1 cellular context compared by ENCODE assay signal in genomic region chr6:122755901-122756300, GRCh38.
TF ChIP-seq lines count a peak whose summit lies in the region.

No MANE protein-coding gene starts in this region.

TF ChIP-seq in HepG2, 621 proteins besides CTCF, POLR2A, EP300 and RAD21:
- TF ChIP-seq ZNF34 (CRISPR knock-in tag; IDR thresholded peaks at IDR 0.05; ENCODE audit: borderline replicate concordance): no peak
- TF ChIP-seq FOXA3 (CRISPR knock-in tag; IDR thresholded peaks at IDR 0.05): peak; percentile 15; the same call in 1 of the 2 replicates
- peak; percentile 34; the same call in 1 of the 2 replicates for TF ChIP-seq ZNF331 (CRISPR knock-in tag; IDR thresholded peaks at IDR 0.05)
TF ChIP-seq in HepG2: peak in this region for 2.
